Comparison of ENCODE assay signal across 8 cellular contexts in the genomic region with DNA sequence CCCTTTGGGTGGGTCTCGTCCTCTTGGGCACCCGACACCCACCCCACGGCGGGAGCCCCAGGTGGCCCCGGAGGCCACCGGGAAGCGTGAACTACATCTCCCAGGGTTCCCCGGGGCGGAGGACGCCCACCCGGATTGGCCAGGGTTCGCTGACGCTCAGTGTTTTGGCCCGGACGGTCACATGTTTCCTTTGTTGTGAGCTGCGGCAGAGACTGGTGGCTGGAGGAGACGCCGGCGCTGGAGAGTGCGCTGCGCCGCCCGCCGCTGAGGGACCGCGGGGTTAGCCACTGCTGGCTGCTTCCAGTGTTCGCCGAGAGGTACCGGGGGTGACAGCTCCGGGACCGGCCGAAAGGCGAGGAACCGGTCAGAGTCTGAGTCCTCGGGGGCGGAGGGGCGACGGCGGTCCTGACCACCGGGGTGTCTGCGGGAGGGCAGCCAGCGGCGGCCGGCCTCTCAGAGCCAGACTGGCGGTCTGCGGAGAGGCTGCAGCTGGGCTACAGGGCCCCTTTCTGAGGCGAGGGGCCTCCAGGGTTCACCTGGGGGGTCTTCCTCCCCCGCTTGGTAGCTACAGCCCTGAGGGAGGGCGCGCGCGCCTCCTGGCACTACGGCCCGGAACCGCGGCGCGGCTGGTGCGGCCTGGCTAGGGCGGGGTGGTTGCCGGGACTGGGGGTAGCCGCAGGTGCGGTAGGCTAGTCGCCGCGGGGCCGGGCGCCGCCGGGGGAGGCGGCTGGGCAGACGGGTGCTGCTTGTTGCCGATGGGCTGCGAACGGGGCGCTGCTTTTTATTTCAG. TPM values are rescaled to one million over a fixed set of nuclear protein-coding genes. Genes with fewer than 3 reads are reported as not detected.
DNase-seq lines count a peak whose midpoint lies in the region; ATAC-seq and TF ChIP-seq lines count a peak whose summit lies in the region.

A gene with protein sequence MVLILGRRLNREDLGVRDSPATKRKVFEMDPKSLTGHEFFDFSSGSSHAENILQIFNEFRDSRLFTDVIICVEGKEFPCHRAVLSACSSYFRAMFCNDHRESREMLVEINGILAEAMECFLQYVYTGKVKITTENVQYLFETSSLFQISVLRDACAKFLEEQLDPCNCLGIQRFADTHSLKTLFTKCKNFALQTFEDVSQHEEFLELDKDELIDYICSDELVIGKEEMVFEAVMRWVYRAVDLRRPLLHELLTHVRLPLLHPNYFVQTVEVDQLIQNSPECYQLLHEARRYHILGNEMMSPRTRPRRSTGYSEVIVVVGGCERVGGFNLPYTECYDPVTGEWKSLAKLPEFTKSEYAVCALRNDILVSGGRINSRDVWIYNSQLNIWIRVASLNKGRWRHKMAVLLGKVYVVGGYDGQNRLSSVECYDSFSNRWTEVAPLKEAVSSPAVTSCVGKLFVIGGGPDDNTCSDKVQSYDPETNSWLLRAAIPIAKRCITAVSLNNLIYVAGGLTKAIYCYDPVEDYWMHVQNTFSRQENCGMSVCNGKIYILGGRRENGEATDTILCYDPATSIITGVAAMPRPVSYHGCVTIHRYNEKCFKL (plus strand): TSS at position 193 of the 790 bp plus-strand sequence. CDS start 14,734 bp downstream, outside the sequence.

- H3K9me3 Mint-ChIP-seq in activated naive CD8-positive, alpha-beta T cell treated with anti-CD3 and anti-CD28 coated beads for 36 hours: no peaks in the 10 kb centered on the region
- peaks cover 14% of the 10 kb centered on the region for H3K9me3 Mint-ChIP-seq in glutamatergic neuron (ENCODE audit: unreplicated experiment)
- H3K9me3 Mint-ChIP-seq in osteocyte (ENCODE audit: unreplicated experiment): no peaks in the 10 kb centered on the region

- peak within 1 kb of the TSS; percentile 94 for H3K27ac Mint-ChIP-seq in activated naive CD8-positive, alpha-beta T cell treated with anti-CD3 and anti-CD28 coated beads for 36 hours
- H3K27ac Mint-ChIP-seq in glutamatergic neuron (ENCODE audit: unreplicated experiment) (peak within 1 kb of the TSS; percentile 94), osteocyte (ENCODE audit: unreplicated experiment) (peak within 1 kb of the TSS; percentile 93)

- DNase-seq in GM10248 (ENCODE audit: extremely low spot score): peak; percentile 93
- peak; percentile 93 for DNase-seq in NCI-H1092 treated with DMSO at 0.1 percent for 48 hours (lab: John Stamatoyannopoulos, UW)
- peak; percentile 82 for DNase-seq in SKM-1 (lab: John Stamatoyannopoulos, UW; ENCODE audit: unreplicated experiment)
- DNase-seq in activated naive CD8-positive, alpha-beta T cell treated with anti-CD3 and anti-CD28 coated beads for 36 hours: peak; percentile 92
- peak; percentile 92 for DNase-seq in glutamatergic neuron
- peak; percentile 97 for DNase-seq in osteocyte (ENCODE audit: extremely low spot score, unreplicated experiment)

- peak within 1 kb of the TSS; percentile 87 for H3K4me3 Mint-ChIP-seq in activated naive CD8-positive, alpha-beta T cell treated with anti-CD3 and anti-CD28 coated beads for 36 hours
- H3K4me3 Mint-ChIP-seq in glutamatergic neuron (ENCODE audit: unreplicated experiment) (peak within 1 kb of the TSS; percentile 89), osteocyte (ENCODE audit: unreplicated experiment) (peak within 1 kb of the TSS; percentile 86)

- peaks cover 21% of the 10 kb centered on the region for H3K4me1 Mint-ChIP-seq in activated naive CD8-positive, alpha-beta T cell treated with anti-CD3 and anti-CD28 coated beads for 36 hours
- H3K4me1 Mint-ChIP-seq in glutamatergic neuron (ENCODE audit: low read depth, unreplicated experiment) (peaks cover 15% of the 10 kb centered on the region), osteocyte (ENCODE audit: unreplicated experiment) (peaks cover 21% of the 10 kb centered on the region)

- H3K4me1 ChIP-seq in thymus (ENCODE audit: control insufficient read depth, insufficient read depth, low read length): peaks cover 11% of the 10 kb centered on the region

- peaks cover 2% of the 10 kb centered on the region for H3K36me3 Mint-ChIP-seq in activated naive CD8-positive, alpha-beta T cell treated with anti-CD3 and anti-CD28 coated beads for 36 hours
- no peaks in the 10 kb centered on the region for H3K36me3 Mint-ChIP-seq in glutamatergic neuron (ENCODE audit: unreplicated experiment)
- H3K36me3 Mint-ChIP-seq in osteocyte (ENCODE audit: unreplicated experiment): no peaks in the 10 kb centered on the region

- under 1% methylated on average over 76 of the region's 76 CpGs for WGBS in thymus

- no peaks in the 10 kb centered on the region for H3K36me3 ChIP-seq in thymus (ENCODE audit: control insufficient read depth, insufficient read depth)

- no peak for TF ChIP-seq CTCF in GM10248 (IDR thresholded peaks at IDR 0.05; ENCODE audit: control extremely low read depth, extremely low read depth, low read depth, missing control alignments)
- no peak for TF ChIP-seq CTCF in glutamatergic neuron (IDR thresholded peaks at IDR 0.05; ENCODE audit: partially characterized antibody, unreplicated experiment)
- no peak for TF ChIP-seq CTCF in osteocyte (IDR thresholded peaks at IDR 0.05)

- ATAC-seq in HG02623 (IDR thresholded peaks at IDR 0.05; ENCODE audit: unreplicated experiment): peak; percentile 86

- no peaks in the 10 kb centered on the region for H3K9me3 ChIP-seq in thymus (ENCODE audit: control insufficient read depth)

- H3K4me3 ChIP-seq in thymus (ENCODE audit: low read length): peak within 1 kb of the TSS; percentile 99

- H3K27ac ChIP-seq in thymus (ENCODE audit: low read depth): peak within 1 kb of the TSS; percentile 100

- H3K27me3 Mint-ChIP-seq in activated naive CD8-positive, alpha-beta T cell treated with anti-CD3 and anti-CD28 coated beads for 36 hours: no peaks in the 10 kb centered on the region
- peaks cover 5% of the 10 kb centered on the region for H3K27me3 Mint-ChIP-seq in glutamatergic neuron (ENCODE audit: unreplicated experiment)
- no peaks in the 10 kb centered on the region for H3K27me3 Mint-ChIP-seq in osteocyte (ENCODE audit: unreplicated experiment)

- no peaks in the 10 kb centered on the region for H3K27me3 ChIP-seq in thymus (ENCODE audit: control insufficient read depth, insufficient read depth)

- POLR2A ChIA-PET in GM10248 (lab: Yijun Ruan, JAX): interaction anchor here (0.7 to 0.9 kb wide), 2 partner anchors 55 to 154 kb away, joined by 3 to 4 read pairs; no protein-coding TSS in a partner anchor

- CTCF ChIA-PET in GM10248 (lab: Yijun Ruan, JAX): interaction anchor here (1.2 to 1.8 kb wide), 4 partner anchors 10 to 149 kb away, joined by 3 to 7 read pairs (median 4); no protein-coding TSS in a partner anchor

RNA-seq across cellular contexts. Expression of the gene that starts here (rescaled TPM):
- total RNA-seq in activated naive CD8-positive, alpha-beta T cell treated with anti-CD3 and anti-CD28 coated beads for 36 hours: 1 to 10 TPM; 6.7 to 8.0 TPM
- total RNA-seq in glutamatergic neuron (ENCODE audit: unreplicated experiment) (152 TPM), osteocyte (101 and 105 TPM in 2 replicates)
- 23.1 TPM for polyA plus RNA-seq in thymus

Comparison
In these comparisons a context has a peak if more than half of its experiments do, and no peak if none do; other contexts are left out.
1. Peak in every context shown above with its lines: DNase-seq, ATAC-seq, H3K4me3 ChIP-seq and H3K27ac ChIP-seq.
2. RNA of the gene that starts here (total RNA-seq): 152 TPM in glutamatergic neuron (single experiment) and 101 to 105 TPM in osteocyte; 6.7 to 8.0 TPM in activated naive CD8-positive, alpha-beta T cell treated with anti-CD3 and anti-CD28 coated beads for 36 hours; every median in the first group is over 10 times any median in the second.